21 cellular contexts compared by ENCODE assay signal in the genomic region with DNA sequence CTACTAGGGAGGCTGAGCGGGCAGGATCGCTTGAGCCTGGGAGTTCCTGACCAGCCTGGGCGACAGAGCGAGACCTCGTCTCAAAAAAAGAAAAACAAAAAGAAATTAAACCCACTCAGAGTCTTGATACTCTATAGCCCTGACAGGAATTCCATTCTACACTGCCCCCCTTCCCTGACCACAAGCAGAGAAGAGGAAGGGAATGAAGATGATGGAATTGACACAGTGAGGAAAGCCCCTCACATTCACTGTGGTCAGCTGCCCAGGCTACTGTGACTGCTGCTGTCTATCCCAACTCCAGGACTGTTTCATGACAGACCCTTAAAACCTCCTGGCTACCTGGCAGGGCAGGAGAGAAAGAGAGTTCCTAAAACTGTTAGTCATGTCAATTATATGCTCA. TPM values are rescaled to one million over a fixed set of nuclear protein-coding genes. Genes with fewer than 3 reads are reported as not detected.
A peak's percentile ranks its signal among the peaks of the same experiment; 100 is the strongest.
DNase-seq lines count a peak whose midpoint lies in the region.
"Had no signal": no experiment of that assay in that cellular context is flagged by ENCODE, and none has a peak within 500 bp of the region (broad histone marks: within the 10 kb centered on the region; RNA-seq: fewer than 3 reads in every experiment).

No MANE protein-coding gene starts in this region.

- no peak overlapping the region for H3K27ac Mint-ChIP-seq in activated CD4-positive, alpha-beta memory T cell treated with anti-CD3 and anti-CD28 coated beads for 36 hours
- H3K27ac Mint-ChIP-seq: B cell; CD4-positive, alpha-beta memory T cell; CD4-positive, CD25-positive, alpha-beta regulatory T cell; CD8-positive, alpha-beta memory T cell had no signal

- H3K4me1 Mint-ChIP-seq in activated CD4-positive, alpha-beta memory T cell treated with anti-CD3 and anti-CD28 coated beads for 36 hours (ENCODE audit: low read depth), result no peaks in the 10 kb centered on the region
- H3K4me1 Mint-ChIP-seq: B cell, CD14-positive monocyte had no signal

- DNase-seq in HK-2 (ENCODE audit: unreplicated experiment) (peak; percentile 43), glomerular visceral epithelial cell (ENCODE audit: extremely low spot score) (peak; percentile 59), left kidney (ENCODE audit: low read depth, low spot score) (peak; percentile 36), NCI-H146 treated with DMSO at 0.1 percent for 48 hours (lab: John Stamatoyannopoulos, UW; ENCODE audit: unreplicated experiment) (no peak)
- no peak for DNase-seq in activated CD4-positive, alpha-beta memory T cell treated with anti-CD3 and anti-CD28 coated beads for 36 hours
- DNase-seq in stimulated activated CD4-positive, alpha-beta T cell treated with anti-CD3 and anti-CD28 coated beads, Interleukin-1b, Interleukin-23, amount 100 ng/mL, for 48 hours, result no peak
- DNase-seq: AML-193; C1 segment of cervical spinal cord; CD4-positive, alpha-beta memory T cell; CD4-positive, CD25-positive, alpha-beta regulatory T cell; CD8-positive, alpha-beta memory T cell; COR-L47; DMS 273 treated with DMSO at 0.1 percent for 48 hours; DMS153; DMS53; DMS79; DND-41; EL; GDM1 had no signal

- H3K27me3 Mint-ChIP-seq in activated CD4-positive, alpha-beta memory T cell treated with anti-CD3 and anti-CD28 coated beads for 36 hours, result no peaks in the 10 kb centered on the region
- H3K27me3 Mint-ChIP-seq: B cell; CD4-positive, alpha-beta memory T cell; CD4-positive, CD25-positive, alpha-beta regulatory T cell; CD8-positive, alpha-beta memory T cell had no signal

- intact Hi-C loops in activated CD4-positive, alpha-beta memory T cell treated with anti-CD3 and anti-CD28 coated beads for 36 hours (cut with micrococcal nuclease), result no loop called here

- CTCF ChIA-PET in activated CD4-positive, alpha-beta memory T cell treated with anti-CD3 and anti-CD28 coated beads for 36 hours (lab: Charles Lee), result interaction anchor here (1.7 kb wide), 1 partner anchor 172 kb away, joined by 4 read pairs; no protein-coding TSS in a partner anchor

- POLR2A ChIA-PET in activated CD4-positive, alpha-beta memory T cell treated with anti-CD3 and anti-CD28 coated beads for 36 hours (lab: Charles Lee), result no interaction called here

- H3K36me3 Mint-ChIP-seq in activated CD4-positive, alpha-beta memory T cell treated with anti-CD3 and anti-CD28 coated beads for 36 hours, result peaks cover 20% of the 10 kb centered on the region

- no peaks in the 10 kb centered on the region for H3K9me3 Mint-ChIP-seq in activated CD4-positive, alpha-beta memory T cell treated with anti-CD3 and anti-CD28 coated beads for 36 hours
- H3K9me3 Mint-ChIP-seq: CD14-positive monocyte; CD4-positive, alpha-beta memory T cell; CD8-positive, alpha-beta memory T cell had no signal

- no peak overlapping the region for H3K4me3 Mint-ChIP-seq in activated CD4-positive, alpha-beta memory T cell treated with anti-CD3 and anti-CD28 coated beads for 36 hours
- H3K4me3 Mint-ChIP-seq: B cell; CD14-positive monocyte; CD4-positive, alpha-beta memory T cell; CD4-positive, CD25-positive, alpha-beta regulatory T cell; CD8-positive, alpha-beta memory T cell had no signal

RNA-seq across cellular contexts. Expression of a gene that starts 12.1 kb away (rescaled TPM):
- 1 to 10 TPM; 9.5 to 9.6 TPM for total RNA-seq in activated CD4-positive, alpha-beta memory T cell treated with anti-CD3 and anti-CD28 coated beads for 36 hours

Comparison
In these comparisons a context has a peak if more than half of its experiments do, and no peak if none do; other contexts are left out.
1. DNase-seq: peak in HK-2 (single experiment), glomerular visceral epithelial cell (single experiment) and left kidney (single experiment); none in NCI-H146 treated with DMSO at 0.1 percent for 48 hours (single experiment), activated CD4-positive, alpha-beta memory T cell treated with anti-CD3 and anti-CD28 coated beads for 36 hours (single experiment) and stimulated activated CD4-positive, alpha-beta T cell treated with anti-CD3 and anti-CD28 coated beads, Interleukin-1b, Interleukin-23, amount 100 ng/mL, for 48 hours (single experiment).